Comparison of ENCODE assay signal across 1 cellular context in the genomic region with DNA sequence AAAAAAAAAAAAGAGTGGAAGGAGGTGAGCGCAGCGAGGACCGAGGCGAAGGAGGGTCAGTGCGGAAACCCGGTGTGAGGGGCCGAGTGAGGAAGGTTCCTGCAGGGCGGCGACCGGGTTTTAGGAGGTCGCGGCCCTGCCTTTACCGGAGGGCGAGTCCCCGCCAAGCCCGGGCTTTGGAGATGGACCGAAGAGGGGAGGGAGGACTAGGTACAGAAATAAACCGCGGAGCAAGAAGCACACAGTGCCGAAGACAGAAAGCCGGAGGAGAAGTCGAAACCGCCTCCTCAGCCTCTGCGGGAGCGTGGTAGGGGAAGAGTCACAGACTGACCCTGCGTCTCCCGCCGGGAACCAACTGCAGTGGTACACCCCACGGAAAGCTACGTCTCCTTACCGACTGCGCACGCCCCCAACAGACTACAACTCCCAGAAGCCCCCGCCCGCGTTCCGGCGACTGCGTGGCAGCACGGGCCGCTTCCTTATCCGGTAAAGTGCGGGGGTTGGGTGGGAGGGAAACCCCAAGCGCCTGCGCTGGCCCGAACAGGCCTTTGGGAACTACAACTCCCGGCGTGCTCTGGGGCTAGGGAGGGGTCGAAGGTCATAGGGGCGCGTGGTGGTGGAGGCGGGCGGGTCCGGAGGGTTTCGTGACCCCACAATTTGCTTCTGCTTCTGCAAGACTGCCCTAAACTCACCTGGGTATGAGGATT.
TF ChIP-seq lines count a peak whose summit lies in the region.

A gene (minus strand): TSS at position 365 of the 707 bp plus-strand sequence. CDS start 380 bp downstream, outside the sequence.

TF ChIP-seq in K562, 482 proteins besides CTCF, POLR2A, EP300 and RAD21 (continued from another document and continues in another):
- TF ChIP-seq, protein P1, sequence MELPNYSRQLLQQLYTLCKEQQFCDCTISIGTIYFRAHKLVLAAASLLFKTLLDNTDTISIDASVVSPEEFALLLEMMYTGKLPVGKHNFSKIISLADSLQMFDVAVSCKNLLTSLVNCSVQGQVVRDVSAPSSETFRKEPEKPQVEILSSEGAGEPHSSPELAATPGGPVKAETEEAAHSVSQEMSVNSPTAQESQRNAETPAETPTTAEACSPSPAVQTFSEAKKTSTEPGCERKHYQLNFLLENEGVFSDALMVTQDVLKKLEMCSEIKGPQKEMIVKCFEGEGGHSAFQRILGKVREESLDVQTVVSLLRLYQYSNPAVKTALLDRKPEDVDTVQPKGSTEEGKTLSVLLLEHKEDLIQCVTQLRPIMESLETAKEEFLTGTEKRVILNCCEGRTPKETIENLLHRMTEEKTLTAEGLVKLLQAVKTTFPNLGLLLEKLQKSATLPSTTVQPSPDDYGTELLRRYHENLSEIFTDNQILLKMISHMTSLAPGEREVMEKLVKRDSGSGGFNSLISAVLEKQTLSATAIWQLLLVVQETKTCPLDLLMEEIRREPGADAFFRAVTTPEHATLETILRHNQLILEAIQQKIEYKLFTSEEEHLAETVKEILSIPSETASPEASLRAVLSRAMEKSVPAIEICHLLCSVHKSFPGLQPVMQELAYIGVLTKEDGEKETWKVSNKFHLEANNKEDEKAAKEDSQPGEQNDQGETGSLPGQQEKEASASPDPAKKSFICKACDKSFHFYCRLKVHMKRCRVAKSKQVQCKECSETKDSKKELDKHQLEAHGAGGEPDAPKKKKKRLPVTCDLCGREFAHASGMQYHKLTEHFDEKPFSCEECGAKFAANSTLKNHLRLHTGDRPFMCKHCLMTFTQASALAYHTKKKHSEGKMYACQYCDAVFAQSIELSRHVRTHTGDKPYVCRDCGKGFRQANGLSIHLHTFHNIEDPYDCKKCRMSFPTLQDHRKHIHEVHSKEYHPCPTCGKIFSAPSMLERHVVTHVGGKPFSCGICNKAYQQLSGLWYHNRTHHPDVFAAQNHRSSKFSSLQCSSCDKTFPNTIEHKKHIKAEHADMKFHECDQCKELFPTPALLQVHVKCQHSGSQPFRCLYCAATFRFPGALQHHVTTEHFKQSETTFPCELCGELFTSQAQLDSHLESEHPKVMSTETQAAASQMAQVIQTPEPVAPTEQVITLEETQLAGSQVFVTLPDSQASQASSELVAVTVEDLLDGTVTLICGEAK (IDR thresholded peaks at IDR 0.05): peak; percentile 93
- TF ChIP-seq, protein P1 (CRISPR knock-in tag; IDR thresholded peaks at IDR 0.05): no peak
- TF ChIP-seq, protein P2, sequence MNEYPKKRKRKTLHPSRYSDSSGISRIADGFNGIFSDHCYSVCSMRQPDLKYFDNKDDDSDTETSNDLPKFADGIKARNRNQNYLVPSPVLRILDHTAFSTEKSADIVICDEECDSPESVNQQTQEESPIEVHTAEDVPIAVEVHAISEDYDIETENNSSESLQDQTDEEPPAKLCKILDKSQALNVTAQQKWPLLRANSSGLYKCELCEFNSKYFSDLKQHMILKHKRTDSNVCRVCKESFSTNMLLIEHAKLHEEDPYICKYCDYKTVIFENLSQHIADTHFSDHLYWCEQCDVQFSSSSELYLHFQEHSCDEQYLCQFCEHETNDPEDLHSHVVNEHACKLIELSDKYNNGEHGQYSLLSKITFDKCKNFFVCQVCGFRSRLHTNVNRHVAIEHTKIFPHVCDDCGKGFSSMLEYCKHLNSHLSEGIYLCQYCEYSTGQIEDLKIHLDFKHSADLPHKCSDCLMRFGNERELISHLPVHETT (CRISPR knock-in tag; conservative IDR thresholded peaks at IDR 0.05 in 1 of 2, IDR thresholded peaks at IDR 0.05 in 1 of 2): peak in 1 of 2 experiments; percentile 77; a peak in 2 of 4 replicates
- 0 out of 2 replicates have a peak, but pooled peaks have one; percentile 5 for TF ChIP-seq ZNF316 (IDR thresholded peaks at IDR 0.05)
- TF ChIP-seq, protein P3, sequence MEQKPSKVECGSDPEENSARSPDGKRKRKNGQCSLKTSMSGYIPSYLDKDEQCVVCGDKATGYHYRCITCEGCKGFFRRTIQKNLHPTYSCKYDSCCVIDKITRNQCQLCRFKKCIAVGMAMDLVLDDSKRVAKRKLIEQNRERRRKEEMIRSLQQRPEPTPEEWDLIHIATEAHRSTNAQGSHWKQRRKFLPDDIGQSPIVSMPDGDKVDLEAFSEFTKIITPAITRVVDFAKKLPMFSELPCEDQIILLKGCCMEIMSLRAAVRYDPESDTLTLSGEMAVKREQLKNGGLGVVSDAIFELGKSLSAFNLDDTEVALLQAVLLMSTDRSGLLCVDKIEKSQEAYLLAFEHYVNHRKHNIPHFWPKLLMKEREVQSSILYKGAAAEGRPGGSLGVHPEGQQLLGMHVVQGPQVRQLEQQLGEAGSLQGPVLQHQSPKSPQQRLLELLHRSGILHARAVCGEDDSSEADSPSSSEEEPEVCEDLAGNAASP (IDR thresholded peaks at IDR 0.05): no peak
- TF ChIP-seq MAFF (IDR thresholded peaks at IDR 0.05; ENCODE audit: low read length): no peak
- peak; percentile 4; the same call in 1 of the 2 replicates for TF ChIP-seq TEAD4 (IDR thresholded peaks at IDR 0.05; ENCODE audit: low read length)
- no peak for TF ChIP-seq TEAD4 (CRISPR knock-in tag; IDR thresholded peaks at IDR 0.05; ENCODE audit: borderline replicate concordance)
- no peak for TF ChIP-seq ZFP30 (CRISPR knock-in tag; IDR thresholded peaks at IDR 0.05; ENCODE audit: borderline replicate concordance)
- TF ChIP-seq NFIC (IDR thresholded peaks at IDR 0.05): no peak; the same call in 1 of the 2 replicates
- TF ChIP-seq NRF1 (conservative IDR thresholded peaks at IDR 0.05 in 1 of 2, IDR thresholded peaks at IDR 0.05 in 1 of 2): peak; percentile 92 to 93
- TF ChIP-seq TCF7L2 (IDR thresholded peaks at IDR 0.05; ENCODE audit: low read depth, low read length): peak; percentile 48; the same call in 1 of the 2 replicates
- no peak for TF ChIP-seq MIER1 (IDR thresholded peaks at IDR 0.05; ENCODE audit: low read depth)
- peak; percentile 76 to 81; a peak in 3 of 4 replicates for TF ChIP-seq SIX5 (IDR thresholded peaks at IDR 0.05; ENCODE audit: borderline replicate concordance in 1 of 2, insufficient read depth in 1 of 2, low read depth in 1 of 2, low read length in 2 of 2)
- TF ChIP-seq HIVEP1 (CRISPR knock-in tag; IDR thresholded peaks at IDR 0.05): no peak
- TF ChIP-seq, protein P4, sequence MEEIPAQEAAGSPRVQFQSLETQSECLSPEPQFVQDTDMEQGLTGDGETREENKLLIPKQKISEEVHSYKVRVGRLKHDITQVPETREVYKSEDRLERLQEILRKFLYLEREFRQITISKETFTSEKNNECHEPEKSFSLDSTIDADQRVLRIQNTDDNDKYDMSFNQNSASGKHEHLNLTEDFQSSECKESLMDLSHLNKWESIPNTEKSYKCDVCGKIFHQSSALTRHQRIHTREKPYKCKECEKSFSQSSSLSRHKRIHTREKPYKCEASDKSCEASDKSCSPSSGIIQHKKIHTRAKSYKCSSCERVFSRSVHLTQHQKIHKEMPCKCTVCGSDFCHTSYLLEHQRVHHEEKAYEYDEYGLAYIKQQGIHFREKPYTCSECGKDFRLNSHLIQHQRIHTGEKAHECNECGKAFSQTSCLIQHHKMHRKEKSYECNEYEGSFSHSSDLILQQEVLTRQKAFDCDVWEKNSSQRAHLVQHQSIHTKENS (CRISPR knock-in tag; IDR thresholded peaks at IDR 0.05): no peak
- TF ChIP-seq EWSR1 (IDR thresholded peaks at IDR 0.05; ENCODE audit: borderline replicate concordance, low read depth, partially characterized antibody): no peak
- TF ChIP-seq, protein P5, sequence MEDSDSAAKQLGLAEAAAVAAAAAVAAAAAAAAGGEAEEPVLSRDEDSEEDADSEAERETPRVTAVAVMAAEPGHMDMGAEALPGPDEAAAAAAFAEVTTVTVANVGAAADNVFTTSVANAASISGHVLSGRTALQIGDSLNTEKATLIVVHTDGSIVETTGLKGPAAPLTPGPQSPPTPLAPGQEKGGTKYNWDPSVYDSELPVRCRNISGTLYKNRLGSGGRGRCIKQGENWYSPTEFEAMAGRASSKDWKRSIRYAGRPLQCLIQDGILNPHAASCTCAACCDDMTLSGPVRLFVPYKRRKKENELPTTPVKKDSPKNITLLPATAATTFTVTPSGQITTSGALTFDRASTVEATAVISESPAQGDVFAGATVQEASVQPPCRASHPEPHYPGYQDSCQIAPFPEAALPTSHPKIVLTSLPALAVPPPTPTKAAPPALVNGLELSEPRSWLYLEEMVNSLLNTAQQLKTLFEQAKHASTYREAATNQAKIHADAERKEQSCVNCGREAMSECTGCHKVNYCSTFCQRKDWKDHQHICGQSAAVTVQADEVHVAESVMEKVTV (CRISPR knock-in tag; IDR thresholded peaks at IDR 0.05): no peak
- TF ChIP-seq MCM2 (IDR thresholded peaks at IDR 0.05; ENCODE audit: low read depth): no peak
- TF ChIP-seq, protein P6, sequence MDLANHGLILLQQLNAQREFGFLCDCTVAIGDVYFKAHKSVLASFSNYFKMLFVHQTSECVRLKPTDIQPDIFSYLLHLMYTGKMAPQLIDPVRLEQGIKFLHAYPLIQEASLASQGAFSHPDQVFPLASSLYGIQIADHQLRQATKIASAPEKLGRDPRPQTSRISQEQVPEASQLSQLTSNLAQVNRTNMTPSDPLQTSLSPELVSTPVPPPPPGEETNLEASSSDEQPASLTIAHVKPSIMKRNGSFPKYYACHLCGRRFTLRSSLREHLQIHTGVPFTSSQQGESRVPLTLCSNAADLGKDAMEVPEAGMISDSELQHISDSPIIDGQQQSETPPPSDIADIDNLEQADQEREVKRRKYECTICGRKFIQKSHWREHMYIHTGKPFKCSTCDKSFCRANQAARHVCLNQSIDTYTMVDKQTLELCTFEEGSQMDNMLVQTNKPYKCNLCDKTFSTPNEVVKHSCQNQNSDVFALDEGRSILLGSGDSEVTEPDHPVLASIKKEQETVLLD (IDR thresholded peaks at IDR 0.05): peak; percentile 35; the same call in 1 of the 2 replicates
- TF ChIP-seq STAG1 (CRISPR knock-in tag; IDR thresholded peaks at IDR 0.05; ENCODE audit: borderline replicate concordance): no peak
- TF ChIP-seq, protein P7, sequence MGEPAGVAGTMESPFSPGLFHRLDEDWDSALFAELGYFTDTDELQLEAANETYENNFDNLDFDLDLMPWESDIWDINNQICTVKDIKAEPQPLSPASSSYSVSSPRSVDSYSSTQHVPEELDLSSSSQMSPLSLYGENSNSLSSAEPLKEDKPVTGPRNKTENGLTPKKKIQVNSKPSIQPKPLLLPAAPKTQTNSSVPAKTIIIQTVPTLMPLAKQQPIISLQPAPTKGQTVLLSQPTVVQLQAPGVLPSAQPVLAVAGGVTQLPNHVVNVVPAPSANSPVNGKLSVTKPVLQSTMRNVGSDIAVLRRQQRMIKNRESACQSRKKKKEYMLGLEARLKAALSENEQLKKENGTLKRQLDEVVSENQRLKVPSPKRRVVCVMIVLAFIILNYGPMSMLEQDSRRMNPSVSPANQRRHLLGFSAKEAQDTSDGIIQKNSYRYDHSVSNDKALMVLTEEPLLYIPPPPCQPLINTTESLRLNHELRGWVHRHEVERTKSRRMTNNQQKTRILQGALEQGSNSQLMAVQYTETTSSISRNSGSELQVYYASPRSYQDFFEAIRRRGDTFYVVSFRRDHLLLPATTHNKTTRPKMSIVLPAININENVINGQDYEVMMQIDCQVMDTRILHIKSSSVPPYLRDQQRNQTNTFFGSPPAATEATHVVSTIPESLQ (CRISPR knock-in tag; IDR thresholded peaks at IDR 0.05): peak; percentile 88; the same call in 1 of the 2 replicates
- peak in 1 of 2 experiments; percentile 80; a peak in 2 of 4 replicates for TF ChIP-seq FOXK2 (conservative IDR thresholded peaks at IDR 0.05 in 1 of 2, IDR thresholded peaks at IDR 0.05 in 1 of 2; ENCODE audit: low read depth in 2 of 2)
- TF ChIP-seq PCBP1 (IDR thresholded peaks at IDR 0.05; ENCODE audit: low read depth, low read length, poor library complexity, severe bottlenecking): no peak
- TF ChIP-seq, protein P8, sequence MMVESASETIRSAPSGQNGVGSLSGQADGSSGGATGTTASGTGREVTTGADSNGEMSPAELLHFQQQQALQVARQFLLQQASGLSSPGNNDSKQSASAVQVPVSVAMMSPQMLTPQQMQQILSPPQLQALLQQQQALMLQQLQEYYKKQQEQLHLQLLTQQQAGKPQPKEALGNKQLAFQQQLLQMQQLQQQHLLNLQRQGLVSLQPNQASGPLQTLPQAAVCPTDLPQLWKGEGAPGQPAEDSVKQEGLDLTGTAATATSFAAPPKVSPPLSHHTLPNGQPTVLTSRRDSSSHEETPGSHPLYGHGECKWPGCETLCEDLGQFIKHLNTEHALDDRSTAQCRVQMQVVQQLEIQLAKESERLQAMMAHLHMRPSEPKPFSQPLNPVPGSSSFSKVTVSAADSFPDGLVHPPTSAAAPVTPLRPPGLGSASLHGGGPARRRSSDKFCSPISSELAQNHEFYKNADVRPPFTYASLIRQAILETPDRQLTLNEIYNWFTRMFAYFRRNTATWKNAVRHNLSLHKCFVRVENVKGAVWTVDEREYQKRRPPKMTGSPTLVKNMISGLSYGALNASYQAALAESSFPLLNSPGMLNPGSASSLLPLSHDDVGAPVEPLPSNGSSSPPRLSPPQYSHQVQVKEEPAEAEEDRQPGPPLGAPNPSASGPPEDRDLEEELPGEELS (CRISPR knock-in tag; IDR thresholded peaks at IDR 0.05; ENCODE audit: borderline replicate concordance): 0 out of 2 replicates have a peak, but pooled peaks have one; percentile 18
- TF ChIP-seq ARNT (IDR thresholded peaks at IDR 0.05): 0 out of 4 replicates have a peak, but pooled peaks of 1 of the 2 experiments have one; percentile 22
